In the genomic region with DNA sequence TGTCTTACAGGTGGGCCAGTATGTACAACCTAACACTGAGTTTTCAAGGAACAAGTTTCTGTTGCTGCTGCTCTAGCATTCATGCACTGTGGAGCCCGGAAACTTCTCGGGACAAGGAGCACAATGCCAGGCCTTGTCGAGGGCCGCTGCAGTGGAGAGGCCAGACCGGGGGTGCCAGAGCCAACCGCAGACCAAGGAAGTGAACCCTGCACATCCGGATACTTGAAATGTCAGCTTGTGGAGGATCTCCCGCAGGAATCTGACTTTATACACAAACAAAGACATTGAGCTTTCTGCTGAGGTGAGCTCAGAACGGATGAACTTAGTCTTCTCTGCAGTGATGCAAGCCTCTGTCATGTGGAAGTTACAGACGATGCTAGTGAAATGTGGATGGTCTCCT, we compare ENCODE assay signal across 17 cellular contexts.
DNase-seq lines count a peak whose midpoint lies in the region; ATAC-seq and TF ChIP-seq lines count a peak whose summit lies in the region.
"Had no signal": no experiment of that assay in that cellular context is flagged by ENCODE, and none has a peak within 500 bp of the region (broad histone marks: within the 10 kb centered on the region; RNA-seq: fewer than 3 reads in every experiment).

No MANE protein-coding gene starts in this region.

- no peak for TF ChIP-seq CTCF in brain microvascular endothelial cell (IDR thresholded peaks at IDR 0.05; ENCODE audit: low read depth, low read length, missing control alignments)
- TF ChIP-seq CTCF in neural progenitor cell (IDR thresholded peaks at IDR 0.05) = no peak

- peaks cover 7 to 18% (median 10%) of the 10 kb centered on the region in 4 donors for H3K4me1 Mint-ChIP-seq in CD4-positive, alpha-beta memory T cell
- peaks cover 9% of the 10 kb centered on the region for H3K4me1 Mint-ChIP-seq in neural progenitor cell

- H3K4me1 ChIP-seq in HUES48 (ENCODE audit: control insufficient read depth, insufficient read depth, low read length) (peaks cover 31% of the 10 kb centered on the region), neural progenitor cell (no peaks in the 10 kb centered on the region)
- peaks cover 8% of the 10 kb centered on the region for H3K4me1 ChIP-seq in CD4-positive, alpha-beta memory T cell (ENCODE audit: insufficient read depth, low read length)
- H3K4me1 ChIP-seq: right atrium auricular region, tibial artery had no signal

- H3K27ac ChIP-seq in HUES48 (ENCODE audit: low read depth, low read length) (peak overlapping the region; percentile 85), brain microvascular endothelial cell (no peak overlapping the region), neural progenitor cell (no peak overlapping the region)
- no peak overlapping the region for H3K27ac ChIP-seq in CD4-positive, alpha-beta memory T cell (ENCODE audit: low read depth, low read length)
- H3K27ac ChIP-seq: KMS-11, right atrium auricular region, tibial artery had no signal

- H3K27me3 ChIP-seq in HUES48 (ENCODE audit: control insufficient read depth, insufficient read depth, low read length) (no peaks in the 10 kb centered on the region), brain microvascular endothelial cell (replicated peaks) (no peaks in the 10 kb centered on the region), neural progenitor cell (no peaks in the 10 kb centered on the region)
- H3K27me3 ChIP-seq in CD4-positive, alpha-beta memory T cell (ENCODE audit: insufficient read depth, low read length) = no peaks in the 10 kb centered on the region
- H3K27me3 ChIP-seq: right atrium auricular region, tibial artery had no signal

- no peak overlapping the region for H3K4me3 Mint-ChIP-seq in CD4-positive, alpha-beta memory T cell
- no peak overlapping the region for H3K4me3 Mint-ChIP-seq in neural progenitor cell
- H3K4me3 Mint-ChIP-seq: activated CD4-positive, alpha-beta T cell treated with anti-CD3 and anti-CD28 coated beads for 36 hours; CD4-positive, alpha-beta T cell had no signal

- no peak overlapping the region for H3K27ac Mint-ChIP-seq in CD4-positive, alpha-beta memory T cell
- H3K27ac Mint-ChIP-seq in neural progenitor cell = no peak overlapping the region
- H3K27ac Mint-ChIP-seq: activated CD4-positive, alpha-beta T cell treated with anti-CD3 and anti-CD28 coated beads for 36 hours; activated T-helper 2 cell treated with anti-CD3 and anti-CD28 coated beads, Interferon-gamma antibody, Interleukin-2, Interleukin-4, amounts not matched to agents 10 μg/mL and 5 μg/mL and 100 μg/mL, durations not matched to agents 14 hours and 24 hours and 36 hours; CD4-positive, alpha-beta T cell had no signal

- H3K36me3 ChIP-seq in HUES48 (ENCODE audit: control insufficient read depth, insufficient read depth, low read length) (peaks cover 40% of the 10 kb centered on the region), brain microvascular endothelial cell (replicated peaks) (no peaks in the 10 kb centered on the region), neural progenitor cell (no peaks in the 10 kb centered on the region)
- no peaks in the 10 kb centered on the region for H3K36me3 ChIP-seq in CD4-positive, alpha-beta memory T cell (ENCODE audit: insufficient read depth, low read length)
- H3K36me3 ChIP-seq: tibial artery had no signal

- DNase-seq in brain microvascular endothelial cell (peak; percentile 59), hypothalamus (lab: John Stamatoyannopoulos, UW) (peak in 39 of 51 donors; percentile 2 to 73 (median 27)), pons (ENCODE audit: low spot score) (peak; percentile 78), 8988T (no peak), neural progenitor cell (ENCODE audit: low spot score) (no peak)
- no peak for DNase-seq in CD4-positive, alpha-beta memory T cell
- DNase-seq: activated CD4-positive, alpha-beta T cell treated with anti-CD3 and anti-CD28 coated beads for 36 hours; CD4-positive, alpha-beta T cell; mucosa of descending colon; NCI-H2029; NCI-H446 treated with DMSO at 0.1 percent for 48 hours; tibial artery had no signal

- H3K9me3 ChIP-seq in HUES48 (ENCODE audit: control insufficient read depth, insufficient read depth, low read length) (no peaks in the 10 kb centered on the region), neural progenitor cell (ENCODE audit: low read depth) (no peaks in the 10 kb centered on the region)
- H3K9me3 ChIP-seq in CD4-positive, alpha-beta memory T cell (ENCODE audit: control insufficient read depth in 1 of 2, low read length in 2 of 2) = no peaks in the 10 kb centered on the region
- H3K9me3 ChIP-seq: mucosa of descending colon, right atrium auricular region, tibial artery had no signal

- H3F3A ChIP-seq in neural progenitor cell (ENCODE audit: low read depth) = no peaks in the 10 kb centered on the region

- H3K36me3 Mint-ChIP-seq in CD4-positive, alpha-beta memory T cell = peaks cover 20 to 24% of the 10 kb centered on the region in 2 donors
- peaks cover 45% of the 10 kb centered on the region for H3K36me3 Mint-ChIP-seq in neural progenitor cell

- H4K20me1 ChIP-seq in neural progenitor cell (ENCODE audit: low read depth) = no peaks in the 10 kb centered on the region

- no peaks in the 10 kb centered on the region for H3K9me3 Mint-ChIP-seq in CD4-positive, alpha-beta memory T cell
- no peaks in the 10 kb centered on the region for H3K9me3 Mint-ChIP-seq in neural progenitor cell
- H3K9me3 Mint-ChIP-seq: activated T-helper 2 cell treated with anti-CD3 and anti-CD28 coated beads, Interferon-gamma antibody, Interleukin-2, Interleukin-4, amounts not matched to agents 10 μg/mL and 5 μg/mL and 100 μg/mL, durations not matched to agents 14 hours and 24 hours and 36 hours; CD4-positive, alpha-beta T cell had no signal

- no peak overlapping the region for H2AFZ ChIP-seq in neural progenitor cell (replicated peaks)

- POLR2A ChIA-PET in CD4-positive, alpha-beta memory T cell (lab: Charles Lee; ENCODE audit: partially characterized antibody) = no interaction called here

- no peaks in the 10 kb centered on the region for H3K79me2 ChIP-seq in neural progenitor cell (ENCODE audit: low read depth)

- CTCF ChIA-PET in CD4-positive, alpha-beta memory T cell (lab: Charles Lee; ENCODE audit: partially characterized antibody) = interaction anchor here (1.0 to 1.2 kb wide), 2 partner anchors 9 to 50 kb away, joined by 3 to 4 read pairs; no protein-coding TSS in a partner anchor

- H3K9ac ChIP-seq in HUES48 (ENCODE audit: low read depth, low read length) (no peak overlapping the region), neural progenitor cell (no peak overlapping the region)
- H3K9ac ChIP-seq: KMS-11 had no signal

- no peaks in the 10 kb centered on the region for H3K27me3 Mint-ChIP-seq in CD4-positive, alpha-beta memory T cell
- H3K27me3 Mint-ChIP-seq in neural progenitor cell (ENCODE audit: insufficient read depth, low read depth) = peaks cover 2% of the 10 kb centered on the region
- H3K27me3 Mint-ChIP-seq: activated CD4-positive, alpha-beta T cell treated with anti-CD3 and anti-CD28 coated beads for 36 hours; CD4-positive, alpha-beta T cell had no signal

- no peak overlapping the region for H3K4me3 ChIP-seq in HUES48 (ENCODE audit: low read depth, low read length)
- no peak overlapping the region for H3K4me3 ChIP-seq in brain microvascular endothelial cell (ENCODE audit: low read depth, low read length)
- H3K4me3 ChIP-seq in CD4-positive, alpha-beta memory T cell (ENCODE audit: low read length in 2 of 2) = no peak overlapping the region
- H3K4me3 ChIP-seq in neural progenitor cell = no peak overlapping the region
- H3K4me3 ChIP-seq: mucosa of descending colon, right atrium auricular region, tibial artery had no signal

- in situ Hi-C loops in brain microvascular endothelial cell (cut with HindIII; ENCODE audit: low pct_ligation_motif_present, low sequenced_read_pairs) = no loop called here

- H3K4me2 ChIP-seq in neural progenitor cell = no peak overlapping the region
- H3K4me2 ChIP-seq: KMS-11 had no signal

- intact Hi-C loops in CD4-positive, alpha-beta memory T cell (cut with micrococcal nuclease) = no loop called here

- ATAC-seq in HG03432 (IDR thresholded peaks at IDR 0.05; ENCODE audit: unreplicated experiment) = no peak
- ATAC-seq: activated CD4-positive, alpha-beta T cell treated with anti-CD3 and anti-CD28 coated beads for 36 hours; mucosa of descending colon had no signal

Comparison
In these comparisons a context has a peak if more than half of its experiments do, and no peak if none do; other contexts are left out.
1. DNase-seq: peak in brain microvascular endothelial cell (single experiment), hypothalamus (39 of 51) and pons (single experiment); none in 8988T (single experiment), CD4-positive, alpha-beta memory T cell (0 of 5) and neural progenitor cell (single experiment).